In the genomic region with DNA sequence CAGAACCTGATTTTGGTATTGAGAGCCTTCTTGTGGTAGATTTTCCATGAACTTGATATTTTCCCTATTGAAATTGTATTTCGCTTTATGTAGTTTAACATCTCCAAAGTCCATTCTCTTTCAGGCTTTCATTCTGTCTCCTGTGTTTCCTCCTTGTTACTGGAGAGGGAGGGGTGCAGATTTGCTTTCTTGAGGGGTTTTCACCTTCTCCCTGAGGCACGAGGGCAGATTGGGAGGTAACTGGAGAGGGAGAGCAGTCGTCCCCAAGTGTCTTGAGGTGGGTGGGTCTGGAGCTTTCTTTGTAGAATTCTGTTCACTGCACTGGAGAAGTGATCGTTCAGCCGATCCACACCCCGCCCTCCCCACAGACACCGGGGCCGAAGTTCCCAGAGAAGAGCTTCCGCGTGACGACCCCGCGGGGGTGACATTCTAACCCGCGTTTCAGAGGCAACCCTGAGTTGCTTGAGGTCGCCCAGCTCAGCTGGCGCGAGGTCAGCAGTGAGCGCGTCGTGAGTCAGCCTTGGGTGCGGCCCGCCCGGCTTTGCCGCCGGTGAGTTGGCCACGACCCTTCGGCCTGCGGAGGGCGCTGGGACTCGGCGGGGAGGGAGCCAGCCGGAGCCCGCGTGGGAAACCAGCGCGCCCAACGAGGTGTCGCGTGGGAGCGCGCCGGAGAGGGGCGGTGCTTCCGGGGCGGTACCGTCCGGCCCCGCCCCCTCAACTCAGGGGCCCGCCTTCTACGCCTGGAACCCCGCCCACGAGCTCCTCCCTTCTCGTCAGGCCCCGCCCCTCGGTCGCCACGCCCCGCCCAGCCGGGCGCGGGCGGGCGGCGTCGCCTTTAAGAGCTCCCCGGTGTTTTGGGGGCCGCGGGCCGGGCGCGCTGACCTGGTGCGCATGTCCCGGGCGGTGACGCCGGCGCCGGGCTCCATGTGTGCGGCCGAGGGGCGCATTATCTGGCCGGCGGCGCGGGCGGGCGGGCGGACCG, we compare ENCODE assay signal across 8 cellular contexts. TPM values are rescaled to one million over a fixed set of nuclear protein-coding genes. Genes with fewer than 3 reads are reported as not detected.
DNase-seq lines count a peak whose midpoint lies in the region; ATAC-seq and TF ChIP-seq lines count a peak whose summit lies in the region.

TSS of gene GATAD2A (plus strand) at position 797 of the 982 bp plus-strand sequence. CDS start 59,671 bp downstream, outside the sequence.

- H3K79me2 ChIP-seq in Loucy (ENCODE audit: insufficient read depth, low read length), result peaks cover 88% of the 10 kb centered on the region

- 0 out of 2 replicates have a peak within 1 kb of the TSS, but pooled peaks have one; percentile 34 for H2AFZ ChIP-seq in Loucy (ENCODE audit: low read length)

- H3F3A ChIP-seq in Loucy (ENCODE audit: low read depth), result peaks cover 13% of the 10 kb centered on the region; the same call in 1 of the 2 replicates

- H3K36me3 Mint-ChIP-seq in activated naive CD4-positive, alpha-beta T cell treated with anti-CD3 and anti-CD28 coated beads, Interleukin-2, amount 10 ng/mL, durations not matched to agents 7 days and 5 days, result peaks cover 8% of the 10 kb centered on the region

- H3K4me2 ChIP-seq in Loucy (ENCODE audit: low read depth, low read length, poor library complexity, severe bottlenecking), result peak within 1 kb of the TSS; percentile 90

- TF ChIP-seq CTCF in Loucy (conservative IDR thresholded peaks at IDR 0.05; ENCODE audit: low read length), result peak; percentile 33
- peak in 3 of 4 experiments; percentile 24 to 65 (median 42) for TF ChIP-seq CTCF in gastroesophageal sphincter (IDR thresholded peaks at IDR 0.05)

- CTCF ChIA-PET in activated naive CD4-positive, alpha-beta T cell treated with anti-CD3 and anti-CD28 coated beads, Interleukin-2, amount 10 ng/mL, durations not matched to agents 7 days and 5 days (lab: Charles Lee), result interaction anchor here (0.7 to 3.2 kb wide), 4 partner anchors 40 to 204 kb away, joined by 3 to 19 read pairs (median 6); no protein-coding TSS in a partner anchor

- H3K27me3 ChIP-seq in H7 (ENCODE audit: control insufficient read depth, insufficient read depth, low read length) (no peaks in the 10 kb centered on the region), Loucy (ENCODE audit: insufficient read depth, low read length, poor library complexity, severe bottlenecking) (no peaks in the 10 kb centered on the region), gastroesophageal sphincter (no peaks in the 10 kb centered on the region)

- peak; percentile 95 for ATAC-seq in gastroesophageal sphincter

- H3K4me3 ChIP-seq in H7 (ENCODE audit: insufficient read depth, low read depth, low read length) (peak within 1 kb of the TSS; percentile 86), Loucy (ENCODE audit: low read length, poor library complexity, severe bottlenecking) (peak within 1 kb of the TSS; percentile 99), SK-N-MC (peak within 1 kb of the TSS; percentile 96), gastroesophageal sphincter (peak within 1 kb of the TSS; percentile 96 to 98)

- H3K36me3 ChIP-seq in H7 (replicated peaks; ENCODE audit: control insufficient read depth, insufficient read depth, low read length) (no peaks in the 10 kb centered on the region), Loucy (ENCODE audit: insufficient read depth, low read length) (no peaks in the 10 kb centered on the region), SK-N-MC (ENCODE audit: insufficient read depth, low read length) (peaks cover 5% of the 10 kb centered on the region; the same call in 1 of the 2 replicates), gastroesophageal sphincter (no peaks in the 10 kb centered on the region)

- no peaks in the 10 kb centered on the region for H3K9me3 Mint-ChIP-seq in activated naive CD4-positive, alpha-beta T cell treated with anti-CD3 and anti-CD28 coated beads, Interleukin-2, amount 10 ng/mL, durations not matched to agents 7 days and 5 days

- peak within 1 kb of the TSS; percentile 98 for H3K4me3 Mint-ChIP-seq in activated naive CD4-positive, alpha-beta T cell treated with anti-CD3 and anti-CD28 coated beads, Interleukin-2, amount 10 ng/mL, durations not matched to agents 7 days and 5 days

- peaks cover 40% of the 10 kb centered on the region for H3K4me1 ChIP-seq in Loucy (ENCODE audit: insufficient read depth, low read length, poor library complexity, severe bottlenecking)
- H3K4me1 ChIP-seq in gastroesophageal sphincter, result peaks cover 0 to 68% (median 24%) of the 10 kb centered on the region in 3 donors

- TF ChIP-seq POLR2A in gastroesophageal sphincter (IDR thresholded peaks at IDR 0.05), result peak; percentile 31 to 55

- H3K27me3 Mint-ChIP-seq in activated naive CD4-positive, alpha-beta T cell treated with anti-CD3 and anti-CD28 coated beads, Interleukin-2, amount 10 ng/mL, durations not matched to agents 7 days and 5 days, result no peaks in the 10 kb centered on the region

- H3K9ac ChIP-seq in Loucy (ENCODE audit: low read depth, low read length, poor library complexity, severe bottlenecking) (peak within 1 kb of the TSS; percentile 79), SK-N-MC (ENCODE audit: insufficient read length) (peak within 1 kb of the TSS; percentile 87)

- H3K27ac ChIP-seq in SK-N-MC (peak within 1 kb of the TSS; percentile 83), gastroesophageal sphincter (peak within 1 kb of the TSS; percentile 88 to 92 (median 91))

- H4K20me1 ChIP-seq in Loucy (ENCODE audit: insufficient read depth, low read length, poor library complexity, severe bottlenecking), result peaks cover 63% of the 10 kb centered on the region

- H3K27ac Mint-ChIP-seq in activated naive CD4-positive, alpha-beta T cell treated with anti-CD3 and anti-CD28 coated beads, Interleukin-2, amount 10 ng/mL, durations not matched to agents 7 days and 5 days, result peak within 1 kb of the TSS; percentile 88

- DNase-seq in GF-D8 (lab: John Stamatoyannopoulos, UW) (peak; percentile 68), H7 (peak; percentile 98), SK-N-MC (ENCODE audit: low read depth, low spot score) (peak; percentile 24), nucleus accumbens (lab: John Stamatoyannopoulos, UW) (peak; percentile 52 to 97 (median 90)), superior temporal gyrus (ENCODE audit: extremely low spot score) (peak; percentile 93)
- peak; percentile 89 for DNase-seq in activated naive CD4-positive, alpha-beta T cell treated with anti-CD3 and anti-CD28 coated beads, Interleukin-2, amount 10 ng/mL, durations not matched to agents 7 days and 5 days

- H3K9me3 ChIP-seq in Loucy (ENCODE audit: insufficient read depth, low read depth, low read length) (no peaks in the 10 kb centered on the region), SK-N-MC (ENCODE audit: low read depth, low read length) (no peaks in the 10 kb centered on the region), gastroesophageal sphincter (no peaks in the 10 kb centered on the region)

- peaks cover 62% of the 10 kb centered on the region for H3K4me1 Mint-ChIP-seq in activated naive CD4-positive, alpha-beta T cell treated with anti-CD3 and anti-CD28 coated beads, Interleukin-2, amount 10 ng/mL, durations not matched to agents 7 days and 5 days

- TF ChIP-seq EP300 in gastroesophageal sphincter (IDR thresholded peaks at IDR 0.05), result no peak

- no peaks in the 10 kb centered on the region for H3K9me2 ChIP-seq in Loucy (replicated peaks; ENCODE audit: low read depth, low read length)

- 31 to 50% methylated on average over 2 to 3 of the region's 90 CpGs for WGBS in gastroesophageal sphincter (ENCODE audit: low coverage in 1 of 2), 2 donors

RNA-seq across cellular contexts. Expression of gene GATAD2A, which starts in this region (rescaled TPM):
- 104 and 130 TPM in 2 replicates for total RNA-seq in H7 (2014; rRNA removed; shearing (Covaris generic))
- total RNA-seq in gastroesophageal sphincter, result 10 to 100 TPM; 30.9 to 69.0 (median 36.6) TPM

Comparison
In these comparisons a context has a peak if more than half of its experiments do, and no peak if none do; other contexts are left out.
1. Peak in every context shown above with its lines: DNase-seq, ATAC-seq, H3K4me3 ChIP-seq and H3K27ac ChIP-seq.
2. DNase-seq: peak in every context shown above with its lines; median percentile 98 in H7; 93 in superior temporal gyrus; 90 in nucleus accumbens; 89 in activated naive CD4-positive, alpha-beta T cell treated with anti-CD3 and anti-CD28 coated beads, Interleukin-2, amount 10 ng/mL, durations not matched to agents 7 days and 5 days; 68 in GF-D8; 24 in SK-N-MC.